ENCODE assay signal across 17 cellular contexts in the genomic region with DNA sequence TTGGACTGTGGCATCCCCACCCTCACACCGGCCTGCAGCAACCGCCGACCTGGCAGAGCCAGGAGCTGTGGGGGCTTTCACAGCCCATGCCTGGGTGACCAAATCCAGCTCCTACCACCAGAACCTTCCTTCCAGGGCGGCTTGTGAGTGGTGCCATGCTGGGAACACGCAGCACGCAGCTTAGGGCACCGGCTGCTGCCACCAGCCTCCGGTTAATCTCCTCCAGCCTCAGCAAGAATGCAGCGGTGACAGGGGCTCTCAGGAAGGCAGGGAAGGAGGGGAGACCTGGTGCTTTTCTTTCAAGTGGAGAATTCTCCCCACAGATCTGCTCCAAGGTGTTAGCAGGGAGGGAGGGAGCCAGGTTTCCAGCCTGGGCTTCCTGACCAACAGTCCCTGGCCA. TPM values are rescaled to one million over a fixed set of nuclear protein-coding genes. Genes with fewer than 3 reads are reported as not detected.
"Had no signal": no experiment of that assay in that cellular context is flagged by ENCODE, and none has a peak within 500 bp of the region (broad histone marks: within the 10 kb centered on the region; RNA-seq: fewer than 3 reads in every experiment).

No MANE protein-coding gene starts in this region.

- H3K27ac Mint-ChIP-seq: activated CD4-positive, alpha-beta memory T cell treated with anti-CD3 and anti-CD28 coated beads for 36 hours; activated CD4-positive, alpha-beta T cell treated with anti-CD3 and anti-CD28 coated beads for 36 hours; activated naive CD4-positive, alpha-beta T cell treated with anti-CD3 and anti-CD28 coated beads, Interleukin-2, amount 50 U/mL, for 24 hours; activated T-cell treated with anti-CD3 and anti-CD28 coated beads, Interleukin-2, amount 50 U/mL, for 24 hours; effector memory CD8-positive, alpha-beta T cell; naive B cell; stimulated activated naive CD8-positive, alpha-beta T cell treated with anti-CD3 and anti-CD28 coated beads, Interleukin-15, Interleukin-2, amounts not matched to agents 100 ng/mL and 50 ng/mL, for 24 hours had no signal

- H3K4me1 Mint-ChIP-seq: activated CD4-positive, alpha-beta T cell treated with anti-CD3 and anti-CD28 coated beads for 36 hours; activated naive CD4-positive, alpha-beta T cell treated with anti-CD3 and anti-CD28 coated beads, Interleukin-2, amount 50 U/mL, for 24 hours; naive B cell had no signal

- H3K9me3 ChIP-seq: adrenal gland, neutrophil had no signal

- H3K36me3 ChIP-seq: adrenal gland, neutrophil had no signal

- H3K9me3 Mint-ChIP-seq: activated CD4-positive, alpha-beta memory T cell treated with anti-CD3 and anti-CD28 coated beads for 36 hours; activated naive CD4-positive, alpha-beta T cell treated with anti-CD3 and anti-CD28 coated beads, Interleukin-2, amount 50 U/mL, for 24 hours; activated T-cell treated with anti-CD3 and anti-CD28 coated beads, Interleukin-2, amount 50 U/mL, for 24 hours; effector memory CD8-positive, alpha-beta T cell; naive B cell; stimulated activated naive CD8-positive, alpha-beta T cell treated with anti-CD3 and anti-CD28 coated beads, Interleukin-15, Interleukin-2, amounts not matched to agents 100 ng/mL and 50 ng/mL, for 24 hours had no signal

- H3K36me3 Mint-ChIP-seq: activated CD4-positive, alpha-beta memory T cell treated with anti-CD3 and anti-CD28 coated beads for 36 hours; activated naive CD4-positive, alpha-beta T cell treated with anti-CD3 and anti-CD28 coated beads, Interleukin-2, amount 50 U/mL, for 24 hours; naive B cell had no signal

- H3K4me1 ChIP-seq: adrenal gland had no signal

- H3K4me3 ChIP-seq: adrenal gland had no signal

- H3K27ac ChIP-seq: adrenal gland, neutrophil had no signal

- DNase-seq: activated CD4-positive, alpha-beta memory T cell treated with anti-CD3 and anti-CD28 coated beads for 36 hours; activated CD4-positive, alpha-beta T cell treated with anti-CD3 and anti-CD28 coated beads for 36 hours; activated T-cell treated with anti-CD3 and anti-CD28 coated beads, Interleukin-2, amount 50 U/mL, for 24 hours; effector memory CD8-positive, alpha-beta T cell; left colon; naive B cell; right cardiac atrium had no signal

- H3K27me3 ChIP-seq: adrenal gland, neutrophil had no signal

- ATAC-seq: activated CD4-positive, alpha-beta T cell treated with anti-CD3 and anti-CD28 coated beads for 36 hours; effector memory CD8-positive, alpha-beta T cell; left colon had no signal

- H3K4me3 Mint-ChIP-seq: activated CD4-positive, alpha-beta memory T cell treated with anti-CD3 and anti-CD28 coated beads for 36 hours; activated CD4-positive, alpha-beta T cell treated with anti-CD3 and anti-CD28 coated beads for 36 hours; activated naive CD4-positive, alpha-beta T cell treated with anti-CD3 and anti-CD28 coated beads, Interleukin-2, amount 50 U/mL, for 24 hours; activated T-cell treated with anti-CD3 and anti-CD28 coated beads, Interleukin-2, amount 50 U/mL, for 24 hours; effector memory CD8-positive, alpha-beta T cell; stimulated activated naive CD8-positive, alpha-beta T cell treated with anti-CD3 and anti-CD28 coated beads, Interleukin-15, Interleukin-2, amounts not matched to agents 100 ng/mL and 50 ng/mL, for 24 hours had no signal

- H3K27me3 Mint-ChIP-seq: activated CD4-positive, alpha-beta memory T cell treated with anti-CD3 and anti-CD28 coated beads for 36 hours; activated CD4-positive, alpha-beta T cell treated with anti-CD3 and anti-CD28 coated beads for 36 hours; activated naive CD4-positive, alpha-beta T cell treated with anti-CD3 and anti-CD28 coated beads, Interleukin-2, amount 50 U/mL, for 24 hours; activated T-cell treated with anti-CD3 and anti-CD28 coated beads, Interleukin-2, amount 50 U/mL, for 24 hours; naive B cell; stimulated activated naive CD8-positive, alpha-beta T cell treated with anti-CD3 and anti-CD28 coated beads, Interleukin-15, Interleukin-2, amounts not matched to agents 100 ng/mL and 50 ng/mL, for 24 hours had no signal

RNA-seq across cellular contexts. Expression of a gene that starts 32.3 kb away (rescaled TPM):
- total RNA-seq: activated CD4-positive, alpha-beta memory T cell treated with anti-CD3 and anti-CD28 coated beads for 36 hours; activated CD4-positive, alpha-beta T cell treated with anti-CD3 and anti-CD28 coated beads for 36 hours; adrenal gland; epithelial cell of proximal tubule; lung microvascular endothelial cell; right cardiac atrium; T-helper 1 cell treated with Interleukin-12 subunit alpha and Interleukin-12 subunit beta and Interleukin-4 antibody, amounts not matched to agents 30 ng/mL and 1 ng/mL, for 36 hours; temporal lobe; ureter had no signal
- polyA plus RNA-seq: adrenal gland, right cardiac atrium had no signal

RNA-seq across cellular contexts. Expression of a gene that starts 35.8 kb away (rescaled TPM):
- total RNA-seq: activated CD4-positive, alpha-beta memory T cell treated with anti-CD3 and anti-CD28 coated beads for 36 hours; activated CD4-positive, alpha-beta T cell treated with anti-CD3 and anti-CD28 coated beads for 36 hours; epithelial cell of proximal tubule; lung microvascular endothelial cell; mononuclear cell; T-helper 1 cell treated with Interleukin-12 subunit alpha and Interleukin-12 subunit beta and Interleukin-4 antibody, amounts not matched to agents 30 ng/mL and 1 ng/mL, for 36 hours had no signal
